11 cellular contexts compared by ENCODE assay signal in the genomic region with DNA sequence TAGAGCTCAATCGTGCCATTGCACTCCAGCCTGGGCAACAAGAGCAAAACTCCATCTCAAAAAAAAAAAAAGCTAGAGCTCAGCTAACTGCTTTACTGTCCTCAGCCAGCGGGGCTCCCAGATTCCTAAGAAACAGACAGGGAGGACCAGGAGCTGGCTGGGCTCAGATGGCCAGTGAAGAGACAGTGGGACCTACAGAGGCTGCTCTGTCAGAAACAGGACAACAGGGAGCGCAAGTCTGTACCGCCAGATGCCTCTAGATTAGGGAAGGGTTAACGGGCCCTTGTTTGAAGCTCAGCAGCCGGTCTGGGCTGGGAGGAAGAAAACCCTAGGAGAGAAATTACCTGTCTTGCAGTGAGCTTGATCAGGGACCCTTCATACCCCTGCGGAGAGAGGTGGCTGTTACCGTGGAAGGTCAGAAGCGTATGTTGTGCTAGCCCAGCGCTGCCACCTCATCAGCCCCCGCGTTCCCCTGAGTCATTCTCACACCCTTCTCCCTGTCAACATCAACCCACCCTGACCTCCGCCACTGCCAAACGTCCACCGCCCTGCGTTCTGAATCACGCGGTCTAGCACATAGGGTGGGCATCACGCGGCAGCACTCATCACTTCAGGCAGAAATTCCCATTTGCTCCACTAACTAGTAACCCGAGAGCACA. TPM values are rescaled to one million over a fixed set of nuclear protein-coding genes. Genes with fewer than 3 reads are reported as not detected.
DNase-seq lines count a peak whose midpoint lies in the region; ATAC-seq and TF ChIP-seq lines count a peak whose summit lies in the region.
"Had no signal": no experiment of that assay in that cellular context is flagged by ENCODE, and none has a peak within 500 bp of the region (broad histone marks: within the 10 kb centered on the region; RNA-seq: fewer than 3 reads in every experiment).

No MANE protein-coding gene starts in this region.

- in situ Hi-C loops in IMR-90 (cut with MboI; ENCODE audit: low sequenced_read_pairs) = no loop called here

- H3K79me1 ChIP-seq in IMR-90 (ENCODE audit: low read depth in 1 of 2, low read length in 2 of 2) = no peaks in the 10 kb centered on the region

- no peak overlapping the region for H3K4me3 Mint-ChIP-seq in activated CD8-positive, alpha-beta memory T cell treated with anti-CD3 and anti-CD28 coated beads, Interleukin-2, amount 10 ng/mL, durations not matched to agents 7 days and 5 days
- no peak overlapping the region for H3K4me3 Mint-ChIP-seq in CD8-positive, alpha-beta T cell
- H3K4me3 Mint-ChIP-seq: stimulated activated naive B cell treated with anti-CD40 and anti-IgM and Interleukin-4, amounts not matched to agents 10 μg/mL and 1 μg/mL and 100 μg/mL, for 72 hours had no signal

- no peak overlapping the region for H3K18ac ChIP-seq in IMR-90 (ENCODE audit: low read depth, low read length)

- H2AK5ac ChIP-seq in IMR-90 (ENCODE audit: low read depth, low read length) = peak overlapping the region; percentile 36

- TF ChIP-seq RAD21 in IMR-90 (IDR thresholded peaks at IDR 0.05; ENCODE audit: low read length) = no peak

- H3K4ac ChIP-seq in IMR-90 (ENCODE audit: low read depth, low read length) = peak overlapping the region; percentile 1; the same call in 1 of the 2 replicates

- H3K4me1 Mint-ChIP-seq in activated CD8-positive, alpha-beta memory T cell treated with anti-CD3 and anti-CD28 coated beads, Interleukin-2, amount 10 ng/mL, durations not matched to agents 7 days and 5 days = no peaks in the 10 kb centered on the region
- H3K4me1 Mint-ChIP-seq in CD8-positive, alpha-beta T cell (ENCODE audit: low read depth) = no peaks in the 10 kb centered on the region

- no peak overlapping the region; the same call in 1 of the 2 replicates for H3K23ac ChIP-seq in IMR-90 (ENCODE audit: low read depth, low read length)

- ATAC-seq in IMR-90 (ENCODE audit: low read depth) = peak; percentile 85
- ATAC-seq in activated CD8-positive, alpha-beta memory T cell treated with anti-CD3 and anti-CD28 coated beads, Interleukin-2, amount 10 ng/mL, durations not matched to agents 7 days and 5 days = no peak
- ATAC-seq in GM21737 (IDR thresholded peaks at IDR 0.05; ENCODE audit: unreplicated experiment) = no peak
- no peak for ATAC-seq in CD8-positive, alpha-beta T cell
- ATAC-seq: left colon; stimulated activated naive B cell treated with anti-CD40 and anti-IgM and Interleukin-4, amounts not matched to agents 10 μg/mL and 1 μg/mL and 100 μg/mL, for 72 hours had no signal

- H2BK15ac ChIP-seq in IMR-90 (ENCODE audit: low read depth, low read length) = no peak overlapping the region; the same call in 2 of the 3 replicates

- CTCF ChIA-PET in IMR-90 (lab: Yijun Ruan, JAX) = interaction anchor here (0.9 to 2.6 kb wide), 3 partner anchors 51 to 70 kb away, joined by 3 to 11 read pairs (median 6); no protein-coding TSS in a partner anchor
- CTCF ChIA-PET in activated CD8-positive, alpha-beta memory T cell treated with anti-CD3 and anti-CD28 coated beads, Interleukin-2, amount 10 ng/mL, durations not matched to agents 7 days and 5 days (lab: Charles Lee) = interaction anchor here (1.0 to 2.0 kb wide), 2 partner anchors 11 to 15 kb away, joined by 3 to 5 read pairs; no protein-coding TSS in a partner anchor
- CTCF ChIA-PET in CD8-positive, alpha-beta T cell (lab: Charles Lee) = no interaction called here

- TF ChIP-seq POLR2A in IMR-90 (IDR thresholded peaks at IDR 0.05; ENCODE audit: low read depth, low read length) = no peak

- 0 out of 2 replicates have a peak overlapping the region, but pooled peaks have one; percentile 0 for H3K4me2 ChIP-seq in IMR-90 (ENCODE audit: low read depth, low read length)

- H3K4me3 ChIP-seq in IMR-90 (ENCODE audit: insufficient read depth, low read depth, low read length) (no peak overlapping the region), epithelial cell of proximal tubule (ENCODE audit: low read depth, low read length) (no peak overlapping the region), mesodermal cell (ENCODE audit: extremely low read depth, insufficient read depth, low read length, poor library complexity, severe bottlenecking) (no peak overlapping the region)
- H3K4me3 ChIP-seq in CD8-positive, alpha-beta T cell (ENCODE audit: low read depth, low read length) = no peak overlapping the region

- H3K4me1 ChIP-seq in IMR-90 (ENCODE audit: control insufficient read depth, insufficient read depth, low read length) (peaks cover 11% of the 10 kb centered on the region), mesodermal cell (ENCODE audit: control insufficient read depth, insufficient read depth, low read length, poor library complexity, severe bottlenecking) (peaks cover 20% of the 10 kb centered on the region)
- no peaks in the 10 kb centered on the region for H3K4me1 ChIP-seq in CD8-positive, alpha-beta T cell (ENCODE audit: insufficient read depth, low read length)

- peak overlapping the region in 1 of 2 experiments; percentile 12; a peak in 1 of 4 replicates for H4K8ac ChIP-seq in IMR-90 (ENCODE audit: low read depth in 2 of 2, low read length in 2 of 2)

- H3K9me1 ChIP-seq in IMR-90 (ENCODE audit: insufficient read depth, low read length) = peaks cover 18% of the 10 kb centered on the region; the same call in 1 of the 2 replicates

- WGBS in IMR-90 (ENCODE audit: extremely low coverage in 2 of 2, insufficient read length in 1 of 2), 2 experiments = 27% methylated on average over 17 of the region's 21 CpGs; no CpG with 5 or more reads in 1 of the 2 experiments
- 62 to 70% methylated on average over 20 of the region's 21 CpGs for WGBS in mesodermal cell (ENCODE audit: insufficient coverage in 2 of 2), 2 experiments

- H2BK120ac ChIP-seq in IMR-90 (ENCODE audit: low read depth, low read length) = no peak overlapping the region

- H3K36me3 ChIP-seq in IMR-90 (ENCODE audit: control insufficient read depth, insufficient read depth, low read length) (no peaks in the 10 kb centered on the region), mesodermal cell (ENCODE audit: control insufficient read depth, insufficient read depth, low read length) (peaks cover 50% of the 10 kb centered on the region)
- no peaks in the 10 kb centered on the region for H3K36me3 ChIP-seq in CD8-positive, alpha-beta T cell (ENCODE audit: insufficient read depth, low read length)

- H3K27me3 ChIP-seq in IMR-90 (ENCODE audit: control insufficient read depth, insufficient read depth, low read length) = peaks cover 2% of the 10 kb centered on the region; the same call in 1 of the 2 replicates
- H3K27me3 ChIP-seq in CD8-positive, alpha-beta T cell (ENCODE audit: insufficient read depth, low read length) = no peaks in the 10 kb centered on the region

- no peak overlapping the region for H3K27ac ChIP-seq in IMR-90 (ENCODE audit: insufficient read depth, low read length)
- H3K27ac ChIP-seq in mesodermal cell (ENCODE audit: low read depth, low read length, severe bottlenecking) = peak overlapping the region; percentile 80
- H3K27ac ChIP-seq in CD8-positive, alpha-beta T cell (ENCODE audit: low read depth, low read length) = no peak overlapping the region
- H3K27ac ChIP-seq: C4-2B had no signal

- H4K20me1 ChIP-seq in IMR-90 (ENCODE audit: insufficient read depth, low read length) = peaks cover 5% of the 10 kb centered on the region; the same call in 1 of the 2 replicates

- H3K9ac ChIP-seq in IMR-90 (ENCODE audit: low read depth, low read length) = no peak overlapping the region

- TF ChIP-seq CTCF in IMR-90 (conservative IDR thresholded peaks at IDR 0.05; ENCODE audit: low read depth, low read length) (peak; percentile 17; the same call in 1 of the 2 replicates), epithelial cell of proximal tubule (conservative IDR thresholded peaks at IDR 0.05; ENCODE audit: low read depth, low read length) (peak; percentile 9)
- TF ChIP-seq CTCF in CD8-positive, alpha-beta T cell (IDR thresholded peaks at IDR 0.05) = no peak

- no peak overlapping the region for H3K14ac ChIP-seq in IMR-90 (replicated peaks; ENCODE audit: low read depth, low read length)

- no peak overlapping the region for H4K91ac ChIP-seq in IMR-90 (ENCODE audit: insufficient read depth, low read depth, low read length)

- peaks cover 36% of the 10 kb centered on the region for H3K27me3 Mint-ChIP-seq in activated CD8-positive, alpha-beta memory T cell treated with anti-CD3 and anti-CD28 coated beads, Interleukin-2, amount 10 ng/mL, durations not matched to agents 7 days and 5 days
- peaks cover 12% of the 10 kb centered on the region for H3K27me3 Mint-ChIP-seq in CD8-positive, alpha-beta T cell (ENCODE audit: low read depth)

- no peaks in the 10 kb centered on the region for H3K36me3 Mint-ChIP-seq in activated CD8-positive, alpha-beta memory T cell treated with anti-CD3 and anti-CD28 coated beads, Interleukin-2, amount 10 ng/mL, durations not matched to agents 7 days and 5 days
- no peaks in the 10 kb centered on the region for H3K36me3 Mint-ChIP-seq in CD8-positive, alpha-beta T cell

- H2AFZ ChIP-seq in IMR-90 (replicated peaks; ENCODE audit: low read length, poor library complexity) = peak overlapping the region; percentile 11

- no peaks in the 10 kb centered on the region for H3K9me3 Mint-ChIP-seq in activated CD8-positive, alpha-beta memory T cell treated with anti-CD3 and anti-CD28 coated beads, Interleukin-2, amount 10 ng/mL, durations not matched to agents 7 days and 5 days (ENCODE audit: low read depth)
- no peaks in the 10 kb centered on the region for H3K9me3 Mint-ChIP-seq in CD8-positive, alpha-beta T cell
- H3K9me3 Mint-ChIP-seq: stimulated activated naive B cell treated with anti-CD40 and anti-IgM and Interleukin-4, amounts not matched to agents 10 μg/mL and 1 μg/mL and 100 μg/mL, for 72 hours had no signal

- no peak overlapping the region for H2BK5ac ChIP-seq in IMR-90 (ENCODE audit: low read depth, low read length, poor library complexity, severe bottlenecking)

- dilution Hi-C loops in IMR-90 (cut with HindIII; ENCODE audit: low sequenced_read_pairs, unreplicated experiment) = no loop called here

- H2BK20ac ChIP-seq in IMR-90 (ENCODE audit: low read depth, low read length) = no peak overlapping the region

- H4K5ac ChIP-seq in IMR-90 (ENCODE audit: low read depth, low read length) = no peak overlapping the region

- BruUV-seq in IMR-90 (replicated peaks; lab: Mats Ljungman, UMichigan) = no TSS peak

- H3K9me3 ChIP-seq in IMR-90 (ENCODE audit: control insufficient read depth, insufficient read depth, low read length) (no peaks in the 10 kb centered on the region), mesodermal cell (ENCODE audit: control insufficient read depth, low read length) (no peaks in the 10 kb centered on the region)
- H3K9me3 ChIP-seq in CD8-positive, alpha-beta T cell (ENCODE audit: low read length) = no peaks in the 10 kb centered on the region

- peak overlapping the region; percentile 67 for H2AK9ac ChIP-seq in IMR-90 (replicated peaks; ENCODE audit: low read depth, low read length, poor library complexity)

- intact Hi-C loops in IMR-90 (cut with micrococcal nuclease) = no loop called here
- intact Hi-C loops in CD8-positive, alpha-beta T cell (cut with DNase I, micrococcal nuclease) = no loop called here

- DNase-seq in AG08395 (ENCODE audit: low spot score) (peak; percentile 28), IMR-90 (peak; percentile 57), epithelial cell of proximal tubule (ENCODE audit: low read depth) (no peak)
- no peak for DNase-seq in activated CD8-positive, alpha-beta memory T cell treated with anti-CD3 and anti-CD28 coated beads, Interleukin-2, amount 10 ng/mL, durations not matched to agents 7 days and 5 days
- no peak for DNase-seq in CD8-positive, alpha-beta T cell
- DNase-seq in activated CD4-positive, CD25-positive, alpha-beta regulatory T cell treated with anti-CD3 and anti-CD28 coated beads, Interleukin-2, amount 50 U/mL, for 72 hours = no peak
- DNase-seq: left colon; stimulated activated naive B cell treated with anti-CD40 and anti-IgM and Interleukin-4, amounts not matched to agents 10 μg/mL and 1 μg/mL and 100 μg/mL, for 72 hours had no signal

- POLR2A ChIA-PET in IMR-90 (lab: Charles Lee; ENCODE audit: unreplicated experiment) = no interaction called here
- POLR2A ChIA-PET in CD8-positive, alpha-beta T cell (lab: Charles Lee) = no interaction called here

- H3K56ac ChIP-seq in IMR-90 (ENCODE audit: extremely low read depth, insufficient read depth, low read length) = no peak overlapping the region

- no peak overlapping the region for H3K27ac Mint-ChIP-seq in activated CD8-positive, alpha-beta memory T cell treated with anti-CD3 and anti-CD28 coated beads, Interleukin-2, amount 10 ng/mL, durations not matched to agents 7 days and 5 days
- no peak overlapping the region for H3K27ac Mint-ChIP-seq in CD8-positive, alpha-beta T cell
- H3K27ac Mint-ChIP-seq: stimulated activated naive B cell treated with anti-CD40 and anti-IgM and Interleukin-4, amounts not matched to agents 10 μg/mL and 1 μg/mL and 100 μg/mL, for 72 hours had no signal

RNA-seq across cellular contexts. Expression of a gene that starts 25.3 kb away (rescaled TPM):
- total RNA-seq in IMR-90 (2012; rRNA removed) = under 0.01 TPM in 1 of 2 replicates, not detected in the other
- 2.3 and 2.8 TPM in 2 replicates for polyA plus RNA-seq in IMR-90 (2012; rRNA removed)
- polyA plus RNA-seq in IMR-90 (2012; cell fraction: cytosol; rRNA removed) = 2.2 and 2.9 TPM in 2 replicates
- polyA plus RNA-seq in IMR-90 (2012; cell fraction: nucleus; rRNA removed; ENCODE audit: low replicate concordance) = 2.0 and 2.3 TPM in 2 replicates
- total RNA-seq in epithelial cell of proximal tubule = 0.36 and 0.58 TPM in 2 replicates
- 53.5 TPM for polyA plus RNA-seq in mesodermal cell (2013, experiment 1 of 2)
- 50.4 TPM for polyA plus RNA-seq in mesodermal cell (2013, experiment 2 of 2)
- not detected for total RNA-seq in activated CD8-positive, alpha-beta memory T cell treated with anti-CD3 and anti-CD28 coated beads, Interleukin-2, amount 10 ng/mL, durations not matched to agents 7 days and 5 days
- total RNA-seq in CD8-positive, alpha-beta T cell = not detected

Comparison
In these comparisons a context has a peak if more than half of its experiments do, and no peak if none do; other contexts are left out.
1. DNase-seq: peak in AG08395 (single experiment) and IMR-90 (single experiment); none in epithelial cell of proximal tubule (single experiment), activated CD8-positive, alpha-beta memory T cell treated with anti-CD3 and anti-CD28 coated beads, Interleukin-2, amount 10 ng/mL, durations not matched to agents 7 days and 5 days (single experiment), CD8-positive, alpha-beta T cell (0 of 7) and activated CD4-positive, CD25-positive, alpha-beta regulatory T cell treated with anti-CD3 and anti-CD28 coated beads, Interleukin-2, amount 50 U/mL, for 72 hours (single experiment).